Comparison of ENCODE assay signal across 10 cellular contexts in the genomic region with DNA sequence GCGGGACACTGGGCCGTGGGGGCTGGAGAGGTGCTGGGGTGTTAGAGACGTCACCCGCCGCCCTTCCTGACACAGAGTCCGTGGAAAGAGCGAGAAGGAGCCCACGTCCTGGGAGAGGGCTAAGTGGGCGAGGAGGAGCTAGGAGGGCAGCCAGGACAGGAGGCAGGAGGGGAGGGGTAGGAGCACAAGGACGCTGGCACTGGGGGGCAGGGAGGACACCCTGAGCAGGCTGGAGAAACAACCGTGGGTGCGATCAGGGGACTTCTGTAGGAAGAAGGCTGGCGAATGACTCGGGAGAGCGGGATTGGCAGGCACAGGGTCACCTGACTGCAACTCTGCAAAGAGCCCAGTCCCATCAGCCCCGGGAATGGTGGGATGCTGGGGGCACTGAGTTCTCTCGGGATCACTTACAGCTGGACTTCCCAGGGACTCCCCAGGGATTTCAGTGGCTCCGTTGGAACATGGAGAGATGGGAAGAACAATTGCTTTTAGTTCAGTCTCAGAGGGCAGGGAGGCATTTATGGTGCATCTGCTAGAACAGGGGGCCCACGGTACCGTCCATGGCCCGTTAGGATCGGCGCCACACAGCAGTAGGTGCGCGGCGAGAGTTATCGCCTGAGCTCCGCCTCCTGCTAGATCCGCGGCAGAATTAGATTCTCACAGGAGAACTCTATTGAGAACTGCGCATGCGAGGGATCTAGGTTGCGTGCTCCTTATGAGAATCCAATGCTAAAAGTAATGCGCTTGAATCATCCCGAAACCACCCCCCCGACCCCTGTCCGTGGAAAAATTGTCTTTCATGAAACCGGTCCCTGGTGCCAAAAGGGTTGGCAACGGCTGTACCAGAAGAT. TPM values are rescaled to one million over a fixed set of nuclear protein-coding genes. Genes with fewer than 3 reads are reported as not detected.
A peak's percentile ranks its signal among the peaks of the same experiment; 100 is the strongest.
DNase-seq lines count a peak whose midpoint lies in the region; TF ChIP-seq lines count a peak whose summit lies in the region.
"Had no signal": no experiment of that assay in that cellular context is flagged by ENCODE, and none has a peak within 500 bp of the region (broad histone marks: within the 10 kb centered on the region; RNA-seq: fewer than 3 reads in every experiment).

No MANE protein-coding gene starts in this region.

- no peak for TF ChIP-seq CTCF in hepatocyte (IDR thresholded peaks at IDR 0.05; ENCODE audit: poor library complexity)

- H3K27me3 ChIP-seq in hepatocyte = no peaks in the 10 kb centered on the region
- H3K27me3 ChIP-seq: BLaER1 treated with 17β-estradiol and CSF1 and Interleukin-3, amounts not matched to agents 10 nM and 100 nM had no signal

- H3K9me2 ChIP-seq in hepatocyte (replicated peaks; ENCODE audit: insufficient read depth) = no peaks in the 10 kb centered on the region

- no peak overlapping the region for H3K4me3 ChIP-seq in hepatocyte
- H3K4me3 ChIP-seq: BLaER1 treated with 17β-estradiol and CSF1 and Interleukin-3, amounts not matched to agents 10 nM and 100 nM; SK-N-MC had no signal

- H3K27ac ChIP-seq in hepatocyte = no peak overlapping the region
- H3K27ac ChIP-seq: BLaER1 treated with 17β-estradiol and CSF1 and Interleukin-3, amounts not matched to agents 10 nM and 100 nM; SK-N-MC had no signal

- no peaks in the 10 kb centered on the region for H3K36me3 ChIP-seq in hepatocyte (replicated peaks; ENCODE audit: insufficient read depth, low read depth)

- no peak overlapping the region for H2AFZ ChIP-seq in hepatocyte

- no peaks in the 10 kb centered on the region for H3K79me2 ChIP-seq in hepatocyte

- no peaks in the 10 kb centered on the region for H4K20me1 ChIP-seq in hepatocyte (ENCODE audit: insufficient read depth, poor library complexity, severe bottlenecking)
- H4K20me1 ChIP-seq: BLaER1 treated with 17β-estradiol and CSF1 and Interleukin-3, amounts not matched to agents 10 nM and 100 nM had no signal

- no peak overlapping the region for H3K4me2 ChIP-seq in hepatocyte
- H3K4me2 ChIP-seq: BLaER1 treated with 17β-estradiol and CSF1 and Interleukin-3, amounts not matched to agents 10 nM and 100 nM had no signal

- 92% methylated on average over 33 of the region's 39 CpGs for WGBS in hepatocyte (ENCODE audit: low lambda C conversion rate, missing lambda C conversion rate)

- H3K4me1 ChIP-seq in hepatocyte (ENCODE audit: insufficient read depth) = no peaks in the 10 kb centered on the region
- H3K4me1 ChIP-seq: BLaER1 treated with 17β-estradiol and CSF1 and Interleukin-3, amounts not matched to agents 10 nM and 100 nM had no signal

- DNase-seq in NCI-H1436 (lab: John Stamatoyannopoulos, UW) (peak; percentile 25), NCI-H1436 treated with DMSO at 0.1 percent for 48 hours (lab: John Stamatoyannopoulos, UW) (no peak), SK-N-DZ (ENCODE audit: low spot score) (peak; percentile 65), fibroblast of peridontal ligament (ENCODE audit: extremely low read depth) (peak; percentile 41), pulmonary artery endothelial cell (ENCODE audit: low read depth, low spot score) (peak; percentile 19), hepatocyte (ENCODE audit: low spot score) (no peak), RPMI8226 (no peak)
- no peak for DNase-seq in activated CD4-positive, CD25-positive, alpha-beta regulatory T cell (lab: John Stamatoyannopoulos, UW)

- no peaks in the 10 kb centered on the region for H3K9me3 ChIP-seq in hepatocyte (ENCODE audit: low read depth)

RNA-seq across cellular contexts. Expression of a gene that starts 24.3 kb away (rescaled TPM):
- 40.9 and 45.8 TPM in 2 replicates for polyA plus RNA-seq in SK-N-DZ (2014; cell fraction: cytosol; rRNA removed)
- 15.0 and 16.9 TPM in 2 replicates for polyA plus RNA-seq in SK-N-DZ (2014; cell fraction: nucleus; rRNA removed)
- total RNA-seq in pulmonary artery endothelial cell (46.1 and 80.3 TPM in 2 replicates), hepatocyte (14.9 and 16.3 TPM in 2 replicates)
- polyA plus RNA-seq in hepatocyte = 12.1 and 13.1 TPM in 2 replicates

RNA-seq across cellular contexts. Expression of a gene that starts 24.5 kb away (rescaled TPM):
- 17.3 and 21.4 TPM in 2 replicates for polyA plus RNA-seq in SK-N-DZ (2014; cell fraction: cytosol; rRNA removed)
- 8.7 and 10.9 TPM in 2 replicates for polyA plus RNA-seq in SK-N-DZ (2014; cell fraction: nucleus; rRNA removed)
- total RNA-seq in pulmonary artery endothelial cell (16.6 and 18.7 TPM in 2 replicates), hepatocyte (22.2 and 22.7 TPM in 2 replicates)
- polyA plus RNA-seq in hepatocyte = 13.7 and 17.8 TPM in 2 replicates

RNA-seq across cellular contexts. Expression of a gene that starts 46.2 kb away (rescaled TPM):
- polyA plus RNA-seq in SK-N-DZ (2014; cell fraction: cytosol; rRNA removed) = 7.7 and 12.0 TPM in 2 replicates
- 3.9 and 9.5 TPM in 2 replicates for polyA plus RNA-seq in SK-N-DZ (2014; cell fraction: nucleus; rRNA removed)
- total RNA-seq in pulmonary artery endothelial cell (13.5 and 14.0 TPM in 2 replicates), hepatocyte (17.5 and 17.8 TPM in 2 replicates)
- polyA plus RNA-seq in hepatocyte = 45.4 and 53.0 TPM in 2 replicates

RNA-seq across cellular contexts. Expression of a gene that starts 46.7 kb away (rescaled TPM):
- polyA plus RNA-seq in SK-N-DZ (2014; cell fraction: cytosol; rRNA removed) = 46.6 and 53.6 TPM in 2 replicates
- 14.1 and 19.0 TPM in 2 replicates for polyA plus RNA-seq in SK-N-DZ (2014; cell fraction: nucleus; rRNA removed)
- total RNA-seq in pulmonary artery endothelial cell (16.4 and 20.8 TPM in 2 replicates), hepatocyte (35.5 and 36.2 TPM in 2 replicates)
- 26.1 and 27.3 TPM in 2 replicates for polyA plus RNA-seq in hepatocyte

Comparison
In these comparisons a context has a peak if more than half of its experiments do, and no peak if none do; other contexts are left out.
1. DNase-seq: peak in NCI-H1436 (single experiment), SK-N-DZ (single experiment), fibroblast of peridontal ligament (single experiment) and pulmonary artery endothelial cell (single experiment); none in NCI-H1436 treated with DMSO at 0.1 percent for 48 hours (single experiment), hepatocyte (single experiment), RPMI8226 (single experiment) and activated CD4-positive, CD25-positive, alpha-beta regulatory T cell (0 of 4).